Comparison of ENCODE assay signal across 2 cellular contexts in the genomic region with DNA sequence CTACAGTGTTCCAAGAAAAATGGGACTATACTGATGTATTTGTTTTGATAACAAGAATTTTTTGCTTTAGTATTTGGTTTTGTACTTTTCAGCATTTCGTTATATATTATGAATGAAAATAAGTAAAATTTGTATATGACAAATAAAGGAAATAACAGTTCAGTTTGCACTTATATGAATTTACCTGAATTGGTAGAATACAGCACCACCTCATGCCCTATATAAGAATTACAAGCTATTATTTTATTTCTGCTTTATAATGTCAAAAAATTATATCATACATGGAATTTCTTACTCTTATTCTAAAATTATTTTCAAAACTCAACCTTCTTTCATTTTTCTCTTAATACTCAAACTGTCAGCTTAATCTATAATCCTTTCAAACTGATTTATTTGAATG.
A peak's percentile ranks its signal among the peaks of the same experiment; 100 is the strongest.
TF ChIP-seq lines count a peak whose summit lies in the region.

No MANE protein-coding gene starts in this region.

TF ChIP-seq in HEK293, 187 proteins besides CTCF, POLR2A, EP300 and RAD21:
- TF ChIP-seq ZNF223 (tag by site-specific recombination; IDR thresholded peaks at IDR 0.05) (no peak), ZNF174 (tag by site-specific recombination; IDR thresholded peaks at IDR 0.05) (no peak), ZNF654 (tag by site-specific recombination; IDR thresholded peaks at IDR 0.05; ENCODE audit: low read depth) (peak; percentile 55)
- TF ChIP-seq, protein P1, sequence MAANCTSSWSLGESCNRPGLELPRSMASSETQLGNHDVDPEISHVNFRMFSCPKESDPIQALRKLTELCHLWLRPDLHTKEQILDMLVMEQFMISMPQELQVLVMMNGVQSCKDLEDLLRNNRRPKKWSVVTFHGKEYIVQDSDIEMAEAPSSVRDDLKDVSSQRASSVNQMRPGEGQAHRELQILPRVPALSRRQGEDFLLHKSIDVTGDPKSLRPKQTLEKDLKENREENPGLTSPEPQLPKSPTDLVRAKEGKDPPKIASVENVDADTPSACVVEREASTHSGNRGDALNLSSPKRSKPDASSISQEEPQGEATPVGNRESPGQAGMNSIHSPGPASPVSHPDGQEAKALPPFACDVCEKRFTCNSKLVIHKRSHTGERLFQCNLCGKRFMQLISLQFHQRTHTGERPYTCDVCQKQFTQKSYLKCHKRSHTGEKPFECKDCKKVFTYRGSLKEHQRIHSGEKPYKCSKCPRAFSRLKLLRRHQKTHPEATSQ (tag by site-specific recombination; IDR thresholded peaks at IDR 0.05), result no peak

TF ChIP-seq in HepG2, 621 proteins besides CTCF, POLR2A, EP300 and RAD21:
- peak; percentile 36 for TF ChIP-seq STAG1 (CRISPR knock-in tag; IDR thresholded peaks at IDR 0.05)
- TF ChIP-seq MED1 (CRISPR knock-in tag; IDR thresholded peaks at IDR 0.05), result no peak
- no peak for TF ChIP-seq MIER3 (CRISPR knock-in tag; IDR thresholded peaks at IDR 0.05; ENCODE audit: borderline replicate concordance)
- no peak for TF ChIP-seq ZNF124 (CRISPR knock-in tag; IDR thresholded peaks at IDR 0.05)
